Comparison of ENCODE assay signal across 14 cellular contexts in the genomic region with DNA sequence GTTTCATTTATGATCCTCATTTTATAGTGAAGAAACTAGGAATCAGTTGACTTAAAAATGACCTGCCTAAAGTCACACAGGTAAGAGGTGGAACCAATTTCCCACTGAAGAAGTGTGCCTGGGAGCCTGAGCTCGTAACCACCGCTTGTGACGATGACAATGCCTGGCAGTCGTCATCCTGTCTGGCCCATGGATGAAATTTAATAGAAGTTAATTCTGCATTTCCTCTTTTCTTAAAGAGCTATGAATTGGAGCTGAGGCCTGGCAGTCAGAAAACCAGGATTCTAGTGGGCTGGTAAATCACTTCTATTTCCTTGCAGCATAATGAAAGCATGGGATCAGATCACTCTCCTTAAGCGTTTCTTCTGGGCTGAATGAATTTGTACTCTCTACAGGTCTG.
DNase-seq lines count a peak whose midpoint lies in the region; ATAC-seq and TF ChIP-seq lines count a peak whose summit lies in the region.
"Had no signal": no experiment of that assay in that cellular context is flagged by ENCODE, and none has a peak within 500 bp of the region (broad histone marks: within the 10 kb centered on the region; RNA-seq: fewer than 3 reads in every experiment).

No MANE protein-coding gene starts in this region.

- POLR2A ChIA-PET in A673 (lab: Charles Lee; ENCODE audit: low non-redundant PET): interaction anchor here (0.5 kb wide), 1 partner anchor 69 kb away, joined by 3 read pairs; no protein-coding TSS in a partner anchor

- peak overlapping the region; percentile 27 for H3K4me3 ChIP-seq in A673 (ENCODE audit: low read depth, low read length, poor library complexity, severe bottlenecking)
- no peak overlapping the region for H3K4me3 ChIP-seq in mammary epithelial cell (replicated peaks in 1 of 3; ENCODE audit: insufficient read depth in 1 of 3, low read depth in 2 of 3, low read length in 3 of 3)
- H3K4me3 ChIP-seq: ovary, tibial artery had no signal

- peaks cover 41% of the 10 kb centered on the region for H3K4me1 Mint-ChIP-seq in mesothelial cell of epicardium

- DNase-seq in A673 (ENCODE audit: low spot score) (peak; percentile 91), Kasumi-1 (lab: John Stamatoyannopoulos, UW) (peak; percentile 40), mammary epithelial cell (no peak), mesothelial cell of epicardium (ENCODE audit: low spot score in 2 of 2, unreplicated experiment in 2 of 2) (no peak), H4 (ENCODE audit: low spot score) (no peak), NCI-H524 treated with DMSO at 0.1 percent for 48 hours (lab: John Stamatoyannopoulos, UW) (no peak), retina (no peak)
- DNase-seq: activated T-cell treated with anti-CD3 and anti-CD28 coated beads, Interleukin-2, amount 50 U/mL, for 48 hours; immature natural killer cell; WERI-Rb-1 had no signal

- peak overlapping the region; percentile 74 for H3K27ac ChIP-seq in A673 (ENCODE audit: low read depth, low read length, poor library complexity, severe bottlenecking)
- no peak overlapping the region for H3K27ac ChIP-seq in mammary epithelial cell (ENCODE audit: insufficient read depth, low read depth, low read length)
- H3K27ac ChIP-seq: WERI-Rb-1 had no signal

- H3K36me3 ChIP-seq in A673 (ENCODE audit: insufficient read depth, low read length, poor library complexity, severe bottlenecking) (no peaks in the 10 kb centered on the region), mammary epithelial cell (ENCODE audit: insufficient read depth, low read length) (no peaks in the 10 kb centered on the region)
- H3K36me3 ChIP-seq: ovary, tibial artery, WERI-Rb-1 had no signal

- TF ChIP-seq CTCF in A673 (conservative IDR thresholded peaks at IDR 0.05; ENCODE audit: low read depth, low read length) (no peak), mammary epithelial cell (conservative IDR thresholded peaks at IDR 0.05 in 1 of 2, IDR thresholded peaks at IDR 0.05 in 1 of 2; ENCODE audit: extremely low read depth in 1 of 2, insufficient read depth in 1 of 2, low read depth in 1 of 2, low read length in 2 of 2) (no peak), mesothelial cell of epicardium (IDR thresholded peaks at IDR 0.05; ENCODE audit: unreplicated experiment) (no peak)

- H3K27ac Mint-ChIP-seq in mesothelial cell of epicardium: peak overlapping the region; percentile 32
- H3K27ac Mint-ChIP-seq: B cell, immature natural killer cell had no signal

- peak overlapping the region; percentile 6 for H3K9ac ChIP-seq in mammary epithelial cell (ENCODE audit: insufficient read depth, low read length)

- no peaks in the 10 kb centered on the region for H4K20me1 ChIP-seq in mammary epithelial cell (ENCODE audit: insufficient read depth, low read length)

- no peaks in the 10 kb centered on the region for H3K36me3 Mint-ChIP-seq in mesothelial cell of epicardium
- H3K36me3 Mint-ChIP-seq: immature natural killer cell had no signal

- in situ Hi-C loops in mammary epithelial cell (cut with MboI; ENCODE audit: low sequenced_read_pairs in 2 of 2): loop anchor here in 1 of 2 donors (10.0 kb wide), 1 partner anchor 343 kb away; no protein-coding TSS in a partner anchor

- peaks cover 71% of the 10 kb centered on the region for H3K4me1 ChIP-seq in A673 (ENCODE audit: insufficient read depth, low read length, poor library complexity, severe bottlenecking)
- H3K4me1 ChIP-seq in mammary epithelial cell (ENCODE audit: insufficient read depth, low read length): peaks cover 32% of the 10 kb centered on the region

- intact Hi-C loops in A673 (cut with micrococcal nuclease; ENCODE audit: unreplicated experiment): loop anchor here (2.0 to 5.0 kb wide), 3 partner anchors 123 to 341 kb away; no protein-coding TSS in a partner anchor
- intact Hi-C loops in mammary epithelial cell (cut with micrococcal nuclease): no loop called here

- ATAC-seq in HG02852 (IDR thresholded peaks at IDR 0.05; ENCODE audit: unreplicated experiment): no peak

- dilution Hi-C loops in mammary epithelial cell (cut with HindIII; ENCODE audit: low sequenced_read_pairs): no loop called here

- no peak overlapping the region for H2AFZ ChIP-seq in mammary epithelial cell (ENCODE audit: low read depth, low read length)

- CTCF ChIA-PET in A673 (lab: Charles Lee) (no interaction called here), mammary epithelial cell (lab: Charles Lee; ENCODE audit: low non-redundant PET) (no interaction called here)

- BruUV-seq in A673 (replicated peaks; lab: Mats Ljungman, UMichigan) (TSS peak; percentile 44), mammary epithelial cell (replicated peaks; lab: Mats Ljungman, UMichigan) (no TSS peak)

- H3K27me3 ChIP-seq in A673 (replicated peaks; ENCODE audit: insufficient read depth, low read depth, low read length, poor library complexity): no peaks in the 10 kb centered on the region
- H3K27me3 ChIP-seq in mammary epithelial cell (ENCODE audit: insufficient read depth, low read length): no peaks in the 10 kb centered on the region
- H3K27me3 ChIP-seq: ovary, tibial artery had no signal

- H3K27me3 Mint-ChIP-seq in mesothelial cell of epicardium (ENCODE audit: low read depth): no peaks in the 10 kb centered on the region
- H3K27me3 Mint-ChIP-seq: B cell had no signal

- no peaks in the 10 kb centered on the region for H3K9me3 ChIP-seq in A673 (ENCODE audit: low read depth, low read length, poor library complexity, severe bottlenecking)
- H3K9me3 ChIP-seq in mammary epithelial cell (replicated peaks; ENCODE audit: insufficient read depth, low read length): no peaks in the 10 kb centered on the region
- H3K9me3 ChIP-seq: ovary, tibial artery had no signal

- no peaks in the 10 kb centered on the region for H3K9me3 Mint-ChIP-seq in mesothelial cell of epicardium
- H3K9me3 Mint-ChIP-seq: immature natural killer cell had no signal

- no peak overlapping the region for H3K4me3 Mint-ChIP-seq in mesothelial cell of epicardium
- H3K4me3 Mint-ChIP-seq: B cell, immature natural killer cell had no signal

- no peaks in the 10 kb centered on the region for H3K79me2 ChIP-seq in mammary epithelial cell (ENCODE audit: insufficient read depth, low read length)

- H3K4me2 ChIP-seq in mammary epithelial cell (ENCODE audit: insufficient read depth, low read depth, low read length): no peak overlapping the region

- WGBS in mammary epithelial cell (ENCODE audit: low coverage, missing lambda C conversion rate): 63% methylated on average over 5 of the region's 5 CpGs

Comparison
In these comparisons a context has a peak if more than half of its experiments do, and no peak if none do; other contexts are left out.
1. DNase-seq: peak in A673 (single experiment) and Kasumi-1 (2 of 2); none in mammary epithelial cell (single experiment), mesothelial cell of epicardium (0 of 2), H4 (single experiment), NCI-H524 treated with DMSO at 0.1 percent for 48 hours (single experiment) and retina (single experiment).